Comparison of ENCODE assay signal across 1 cellular context in the genomic region with DNA sequence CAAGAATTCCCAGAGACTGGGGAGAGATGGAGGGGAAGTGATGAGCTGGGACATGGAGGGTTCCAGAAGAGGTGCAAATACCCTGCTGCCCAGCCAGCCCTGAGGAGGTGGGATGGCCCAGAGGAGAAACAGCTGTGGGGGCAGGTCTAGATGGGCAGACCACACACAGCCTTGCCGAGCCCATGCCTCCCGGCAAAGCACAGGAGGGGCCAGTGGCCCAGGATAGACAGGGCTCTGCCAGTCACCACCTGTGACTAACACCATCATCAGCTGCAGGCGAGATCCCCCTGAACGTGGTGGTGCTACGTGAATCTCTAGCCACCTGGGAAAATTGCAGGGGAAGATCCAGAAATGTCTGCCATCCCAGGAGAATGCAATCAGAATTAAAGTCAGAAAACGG.
TF ChIP-seq lines count a peak whose summit lies in the region.

No MANE protein-coding gene starts in this region.

TF ChIP-seq in H1, 55 proteins besides CTCF, POLR2A, EP300 and RAD21:
- TF ChIP-seq PHF8 (conservative IDR thresholded peaks at IDR 0.05; ENCODE audit: low read depth, low read length): no peak
- no peak for TF ChIP-seq TAF1 (IDR thresholded peaks at IDR 0.05; ENCODE audit: low read depth, low read length)
- no peak for TF ChIP-seq HDAC6 (IDR thresholded peaks at IDR 0.05; ENCODE audit: low read depth, low read length)
- no peak for TF ChIP-seq YY1 (IDR thresholded peaks at IDR 0.05; ENCODE audit: low read depth, low read length)
- no peak for TF ChIP-seq TAF7 (optimal IDR thresholded peaks at IDR 0.05; ENCODE audit: borderline replicate concordance, low read depth, low read length)
- no peak for TF ChIP-seq SAP30 (IDR thresholded peaks at IDR 0.05; ENCODE audit: insufficient read depth, insufficient replicate concordance, low read length)
- TF ChIP-seq CREB1 (IDR thresholded peaks at IDR 0.05): no peak
- TF ChIP-seq ZNF274 (IDR thresholded peaks at IDR 0.05; ENCODE audit: borderline replicate concordance, extremely low read depth, low read length): no peak
- TF ChIP-seq, protein P1, sequence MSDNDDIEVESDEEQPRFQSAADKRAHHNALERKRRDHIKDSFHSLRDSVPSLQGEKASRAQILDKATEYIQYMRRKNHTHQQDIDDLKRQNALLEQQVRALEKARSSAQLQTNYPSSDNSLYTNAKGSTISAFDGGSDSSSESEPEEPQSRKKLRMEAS (IDR thresholded peaks at IDR 0.05): no peak
- TF ChIP-seq ATF3 (IDR thresholded peaks at IDR 0.05; ENCODE audit: insufficient read depth, low read depth, low read length): no peak
- no peak for TF ChIP-seq BRCA1 (IDR thresholded peaks at IDR 0.05; ENCODE audit: low read depth, low read length)
